ENCODE assay signal across 9 cellular contexts in the genomic region with DNA sequence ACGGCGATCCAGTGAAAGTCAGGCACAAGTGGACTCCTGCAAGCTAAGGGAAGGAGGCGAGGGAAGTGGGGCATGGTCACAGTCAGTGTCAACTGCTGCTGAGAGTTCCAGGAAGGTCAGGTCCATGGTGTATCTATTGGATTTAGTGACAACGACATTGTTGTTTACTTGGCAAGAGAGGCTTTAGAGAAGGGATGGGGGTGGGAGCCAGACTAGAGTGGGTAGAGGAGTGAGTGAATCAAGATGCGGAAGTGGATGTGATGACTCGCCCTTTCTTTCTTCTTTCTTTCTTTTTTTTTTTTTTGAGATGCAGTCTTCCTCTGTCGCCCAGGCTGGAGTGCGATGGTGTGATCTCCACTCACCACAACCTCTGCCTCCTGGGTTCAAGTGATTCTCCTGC. TPM values are rescaled to one million over a fixed set of nuclear protein-coding genes. Genes with fewer than 3 reads are reported as not detected.
DNase-seq lines count a peak whose midpoint lies in the region; ATAC-seq and TF ChIP-seq lines count a peak whose summit lies in the region.
"Had no signal": no experiment of that assay in that cellular context is flagged by ENCODE, and none has a peak within 500 bp of the region (broad histone marks: within the 10 kb centered on the region; RNA-seq: fewer than 3 reads in every experiment).

No MANE protein-coding gene starts in this region.

- H3K27ac ChIP-seq in lung (ENCODE audit: low read depth in 1 of 2, low read length in 1 of 2): peak overlapping the region in 1 of 2 donors; percentile 86
- H3K27ac ChIP-seq in CD8-positive, alpha-beta memory T cell (ENCODE audit: low read depth, low read length): no peak overlapping the region

- DNase-seq in Daoy (ENCODE audit: low read depth): peak; percentile 45
- peak; percentile 87 for DNase-seq in NB4 (ENCODE audit: low read depth)
- peak; percentile 68 for DNase-seq in activated naive CD4-positive, alpha-beta T cell treated with anti-CD3 and anti-CD28 coated beads for 36 hours
- no peak for DNase-seq in lung (ENCODE audit: low spot score)
- DNase-seq in HT-29 (ENCODE audit: low spot score): no peak
- no peak for DNase-seq in CD8-positive, alpha-beta memory T cell
- no peak for DNase-seq in NCI-H82 treated with DMSO at 0.1 percent for 48 hours (lab: John Stamatoyannopoulos, UW; ENCODE audit: unreplicated experiment)
- DNase-seq: NCI-H1048 had no signal

- WGBS in lung, 2 donors: 53 to 68% methylated on average over 8 of the region's 8 CpGs

- peaks cover 4% of the 10 kb centered on the region for H3K36me3 Mint-ChIP-seq in activated naive CD4-positive, alpha-beta T cell treated with anti-CD3 and anti-CD28 coated beads for 36 hours (ENCODE audit: low read depth)
- peaks cover 6 to 7% (median 7%) of the 10 kb centered on the region in 3 donors for H3K36me3 Mint-ChIP-seq in CD8-positive, alpha-beta memory T cell

- TF ChIP-seq POLR2A in NB4 (IDR thresholded peaks at IDR 0.05; ENCODE audit: extremely low read depth, insufficient read length): no peak

- H3K4me1 ChIP-seq in lung (ENCODE audit: control insufficient read depth in 2 of 2, insufficient read depth in 2 of 2, low read length in 2 of 2): peaks cover 0 to 4% of the 10 kb centered on the region in 2 donors
- no peaks in the 10 kb centered on the region for H3K4me1 ChIP-seq in CD8-positive, alpha-beta memory T cell (ENCODE audit: insufficient read depth, low read length)

- ATAC-seq in lung (ENCODE audit: insufficient read depth, low FRiP score) (peak; percentile 36), GM18907 (IDR thresholded peaks at IDR 0.05; ENCODE audit: unreplicated experiment) (no peak)

- no peak overlapping the region for H3K4me3 Mint-ChIP-seq in activated naive CD4-positive, alpha-beta T cell treated with anti-CD3 and anti-CD28 coated beads for 36 hours
- peak overlapping the region in 3 of 7 donors; percentile 3 to 77 (median 5) for H3K4me3 Mint-ChIP-seq in CD8-positive, alpha-beta memory T cell

- H3K9me3 Mint-ChIP-seq in activated naive CD4-positive, alpha-beta T cell treated with anti-CD3 and anti-CD28 coated beads for 36 hours: no peaks in the 10 kb centered on the region
- H3K9me3 Mint-ChIP-seq in CD8-positive, alpha-beta memory T cell: peaks cover 0 to 1% (median 0%) of the 10 kb centered on the region in 5 donors

- TF ChIP-seq CTCF in NB4 (IDR thresholded peaks at IDR 0.05; ENCODE audit: low read depth, low read length) (no peak), lung (IDR thresholded peaks at IDR 0.05; ENCODE audit: control extremely low read depth, extremely low read depth) (no peak)

- H3K27ac Mint-ChIP-seq in activated naive CD4-positive, alpha-beta T cell treated with anti-CD3 and anti-CD28 coated beads for 36 hours: peak overlapping the region; percentile 77
- peak overlapping the region in 4 of 8 donors; percentile 34 to 72 (median 50) for H3K27ac Mint-ChIP-seq in CD8-positive, alpha-beta memory T cell

- no peaks in the 10 kb centered on the region for H3K27me3 ChIP-seq in lung (ENCODE audit: control insufficient read depth, insufficient read depth)
- H3K27me3 ChIP-seq in CD8-positive, alpha-beta memory T cell (ENCODE audit: insufficient read depth, low read length, poor library complexity, severe bottlenecking): no peaks in the 10 kb centered on the region

- H3K4me1 Mint-ChIP-seq in activated naive CD4-positive, alpha-beta T cell treated with anti-CD3 and anti-CD28 coated beads for 36 hours (ENCODE audit: low read depth): peaks cover 29% of the 10 kb centered on the region
- peaks cover 19 to 22% (median 20%) of the 10 kb centered on the region in 3 donors for H3K4me1 Mint-ChIP-seq in CD8-positive, alpha-beta memory T cell

- intact Hi-C loops in activated naive CD4-positive, alpha-beta T cell treated with anti-CD3 and anti-CD28 coated beads for 36 hours (cut with micrococcal nuclease): loop anchor here (2.0 kb wide), 2 partner anchors 38 to 482 kb away; partner anchors contain the start of gene ORAI1

- CTCF ChIA-PET in activated naive CD4-positive, alpha-beta T cell treated with anti-CD3 and anti-CD28 coated beads for 36 hours (lab: Charles Lee): no interaction called here
- CTCF ChIA-PET in CD8-positive, alpha-beta memory T cell (lab: Charles Lee): no interaction called here

- peaks cover 0 to 3% of the 10 kb centered on the region in 2 donors for H3K36me3 ChIP-seq in lung (ENCODE audit: control insufficient read depth in 2 of 2, insufficient read depth in 2 of 2, low read length in 2 of 2)
- H3K36me3 ChIP-seq in CD8-positive, alpha-beta memory T cell (ENCODE audit: insufficient read depth, low read length): no peaks in the 10 kb centered on the region

- H3K9me3 ChIP-seq in lung (ENCODE audit: control insufficient read depth in 2 of 2, insufficient read depth in 1 of 2, low read length in 1 of 2): no peaks in the 10 kb centered on the region
- H3K9me3 ChIP-seq in CD8-positive, alpha-beta memory T cell (ENCODE audit: low read length): no peaks in the 10 kb centered on the region

- H3K4me3 ChIP-seq in NB4 (ENCODE audit: low read depth, low read length) (no peak overlapping the region), lung (no peak overlapping the region)
- H3K4me3 ChIP-seq in CD8-positive, alpha-beta memory T cell (ENCODE audit: low read length): no peak overlapping the region

- POLR2A ChIA-PET in CD8-positive, alpha-beta memory T cell (lab: Charles Lee): no interaction called here

- no peaks in the 10 kb centered on the region for H3K27me3 Mint-ChIP-seq in activated naive CD4-positive, alpha-beta T cell treated with anti-CD3 and anti-CD28 coated beads for 36 hours (ENCODE audit: low read depth)
- no peaks in the 10 kb centered on the region for H3K27me3 Mint-ChIP-seq in CD8-positive, alpha-beta memory T cell

RNA-seq across cellular contexts. Expression of gene P2RX7, which starts 12.5 kb away (rescaled TPM):
- 0.57 and 1.3 TPM in 2 replicates for total RNA-seq in Daoy (2014; rRNA removed; shearing (Covaris generic))
- total RNA-seq in activated naive CD4-positive, alpha-beta T cell treated with anti-CD3 and anti-CD28 coated beads for 36 hours: 1 to 10 TPM; 6.3 to 6.6 TPM
- 10 to 100 TPM in 1 of 2 donors, 1 to 10 TPM in 1; 5.3 to 17.1 TPM for total RNA-seq in lung
- polyA plus RNA-seq in lung: 10 to 100 TPM in 1 of 2 donors, 1 to 10 TPM in 1; 5.3 to 11.4 TPM
- not detected in 2 replicates for total RNA-seq in HT-29 (2014; rRNA removed; shearing (Covaris generic))
- 1 to 10 TPM; 4.3 to 4.5 TPM for total RNA-seq in CD8-positive, alpha-beta memory T cell
- 9.2 TPM for polyA plus RNA-seq in CD8-positive, alpha-beta memory T cell

Comparison
In these comparisons a context has a peak if more than half of its experiments do, and no peak if none do; other contexts are left out.
1. DNase-seq: peak in Daoy (single experiment), NB4 (single experiment) and activated naive CD4-positive, alpha-beta T cell treated with anti-CD3 and anti-CD28 coated beads for 36 hours (single experiment); none in lung (single experiment), HT-29 (single experiment), CD8-positive, alpha-beta memory T cell (0 of 5) and NCI-H82 treated with DMSO at 0.1 percent for 48 hours (single experiment).